In the genomic region with DNA sequence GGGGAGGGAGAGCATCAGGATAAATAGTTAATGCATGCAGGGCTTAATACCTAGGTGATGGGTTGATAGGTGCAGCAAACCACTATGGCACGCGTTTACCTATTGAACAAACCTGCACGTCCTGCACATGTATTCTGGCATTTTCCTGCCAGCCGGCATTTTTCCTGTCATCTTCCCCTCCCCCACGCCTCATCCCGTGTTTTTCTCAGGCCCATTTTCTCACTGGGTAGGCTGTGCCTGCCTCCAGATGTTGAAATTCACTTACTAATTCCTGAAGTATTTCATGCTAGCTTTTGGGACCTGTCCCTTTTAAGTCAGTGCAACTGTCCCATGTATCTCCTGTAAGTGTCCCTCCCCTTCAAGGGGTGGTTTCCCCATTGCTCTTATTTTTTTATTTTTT, we compare ENCODE assay signal across 5 cellular contexts.
"Had no signal": no experiment of that assay in that cellular context is flagged by ENCODE, and none has a peak within 500 bp of the region (broad histone marks: within the 10 kb centered on the region; RNA-seq: fewer than 3 reads in every experiment).

No MANE protein-coding gene starts in this region.

- H3K4me3 ChIP-seq: K562 had no signal

- DNase-seq: IMR-90, KBM-7, KG1 had no signal

- H3K27ac ChIP-seq: HL-60 had no signal
